ENCODE assay signal across 9 cellular contexts in genomic region chr4:2799444-2799911, GRCh38. TPM values are rescaled to one million over a fixed set of nuclear protein-coding genes. Genes with fewer than 3 reads are reported as not detected.
DNase-seq lines count a peak whose midpoint lies in the region; ATAC-seq, FAIRE-seq and TF ChIP-seq lines count a peak whose summit lies in the region.
"Had no signal": no experiment of that assay in that cellular context is flagged by ENCODE, and none has a peak within 500 bp of the region (broad histone marks: within the 10 kb centered on the region; RNA-seq: fewer than 3 reads in every experiment).

No MANE protein-coding gene starts in this region.

- peak overlapping the region; percentile 60 to 86 (median 78) for H3K4me3 Mint-ChIP-seq in CD8-positive, alpha-beta memory T cell
- H3K4me3 Mint-ChIP-seq in effector memory CD8-positive, alpha-beta T cell: peak overlapping the region; percentile 69 to 71

- DNase-seq in CD8-positive, alpha-beta memory T cell: peak in 1 of 5 donors; percentile 44
- DNase-seq in Panc1 (ENCODE audit: low read depth, low spot score) (no peak), ovary (peak; percentile 10 to 47 (median 34)), foreskin melanocyte (no peak), H54 (ENCODE audit: insufficient read length, low spot score) (no peak), HuH-7 (ENCODE audit: low spot score) (no peak)
- DNase-seq in effector memory CD8-positive, alpha-beta T cell: no peak
- DNase-seq in effector CD8-positive, alpha-beta T cell (lab: John Stamatoyannopoulos, UW): no peak
- DNase-seq: NCI-H187 treated with DMSO at 0.1 percent for 48 hours had no signal

- no peak for TF ChIP-seq EP300 in ovary (IDR thresholded peaks at IDR 0.05)

- no peaks in the 10 kb centered on the region for H3K9me3 Mint-ChIP-seq in CD8-positive, alpha-beta memory T cell
- H3K9me3 Mint-ChIP-seq in effector memory CD8-positive, alpha-beta T cell: no peaks in the 10 kb centered on the region

- no peaks in the 10 kb centered on the region for H3K9me3 ChIP-seq in CD8-positive, alpha-beta memory T cell (ENCODE audit: low read length)
- no peaks in the 10 kb centered on the region for H3K9me3 ChIP-seq in Panc1 (ENCODE audit: control insufficient read depth, insufficient read depth, low read depth, low read length)
- H3K9me3 ChIP-seq in ovary: no peaks in the 10 kb centered on the region

- H3K36me3 Mint-ChIP-seq in CD8-positive, alpha-beta memory T cell: no peaks in the 10 kb centered on the region
- no peaks in the 10 kb centered on the region for H3K36me3 Mint-ChIP-seq in effector memory CD8-positive, alpha-beta T cell (ENCODE audit: insufficient read depth)

- in situ Hi-C loops in Panc1 (cut with HindIII; ENCODE audit: low pct_unique_long_range_greater_than_20kb, low sequenced_read_pairs): no loop called here

- no peaks in the 10 kb centered on the region for H3K27me3 ChIP-seq in CD8-positive, alpha-beta memory T cell (ENCODE audit: insufficient read depth, low read length, poor library complexity, severe bottlenecking)
- H3K27me3 ChIP-seq in Panc1 (ENCODE audit: control insufficient read depth, insufficient read depth, low read length) (no peaks in the 10 kb centered on the region), ovary (no peaks in the 10 kb centered on the region)

- H3K27ac Mint-ChIP-seq in CD8-positive, alpha-beta memory T cell: peak overlapping the region in 7 of 8 donors; percentile 51 to 90 (median 80)
- peak overlapping the region; percentile 41 to 91 for H3K27ac Mint-ChIP-seq in effector memory CD8-positive, alpha-beta T cell

- TF ChIP-seq CTCF in Panc1 (IDR thresholded peaks at IDR 0.05) (no peak), ovary (IDR thresholded peaks at IDR 0.05) (no peak)

- no peaks in the 10 kb centered on the region for H3K27me3 Mint-ChIP-seq in CD8-positive, alpha-beta memory T cell
- no peaks in the 10 kb centered on the region for H3K27me3 Mint-ChIP-seq in effector memory CD8-positive, alpha-beta T cell

- peaks cover 28 to 42% (median 29%) of the 10 kb centered on the region in 3 donors for H3K4me1 Mint-ChIP-seq in CD8-positive, alpha-beta memory T cell
- H3K4me1 Mint-ChIP-seq in effector memory CD8-positive, alpha-beta T cell (ENCODE audit: low read depth in 2 of 2): peaks cover 24 to 26% of the 10 kb centered on the region in 2 donors

- no peaks in the 10 kb centered on the region for H3K36me3 ChIP-seq in CD8-positive, alpha-beta memory T cell (ENCODE audit: insufficient read depth, low read length)
- H3K36me3 ChIP-seq in Panc1 (ENCODE audit: control insufficient read depth, insufficient read depth, low read length) (no peaks in the 10 kb centered on the region), ovary (no peaks in the 10 kb centered on the region)

- ATAC-seq in Panc1: no peak
- ATAC-seq in effector memory CD8-positive, alpha-beta T cell (replicated peaks): no peak

- intact Hi-C loops in Panc1 (cut with micrococcal nuclease; ENCODE audit: unreplicated experiment) (loop anchor here (10.0 kb wide), 1 partner anchor 135 kb away; no protein-coding TSS in a partner anchor), ovary (cut with DNase I) (no loop called here)

- no peak for FAIRE-seq in H54 (lab: Jason Lieb, UNC)

- peak overlapping the region; percentile 16 for H3K27ac ChIP-seq in CD8-positive, alpha-beta memory T cell (ENCODE audit: low read depth, low read length)
- H3K27ac ChIP-seq in Panc1 (ENCODE audit: low read length) (peak overlapping the region; percentile 89), ovary (peak overlapping the region in 1 of 2 donors; percentile 57)

- BruUV-seq in Panc1 (replicated peaks; lab: Mats Ljungman, UMichigan): no TSS peak

- peak overlapping the region; percentile 50 for H3K4me3 ChIP-seq in CD8-positive, alpha-beta memory T cell (ENCODE audit: low read length)
- H3K4me3 ChIP-seq in Panc1 (ENCODE audit: low read depth in 2 of 2, low read length in 2 of 2): peak overlapping the region; percentile 29 to 57
- no peak overlapping the region for H3K4me3 ChIP-seq in ovary

- no peak for TF ChIP-seq POLR2A in ovary (IDR thresholded peaks at IDR 0.05)
- TF ChIP-seq POLR2A in H54 (IDR thresholded peaks at IDR 0.05; ENCODE audit: low read depth, low read length): no peak

- WGBS in ovary, 3 donors: 65 to 80% (median 77%) methylated on average over 10 of the region's 10 CpGs

- POLR2A ChIA-PET in CD8-positive, alpha-beta memory T cell (lab: Charles Lee): interaction anchor here (0.9 to 2.1 kb wide), 2 partner anchors 12 to 15 kb away, joined by 3 to 9 read pairs; no protein-coding TSS in a partner anchor
- POLR2A ChIA-PET in Panc1 (lab: Charles Lee): no interaction called here

- CTCF ChIA-PET in CD8-positive, alpha-beta memory T cell (lab: Charles Lee): no interaction called here
- CTCF ChIA-PET in Panc1 (lab: Charles Lee): no interaction called here

- peaks cover 56% of the 10 kb centered on the region for H3K4me1 ChIP-seq in CD8-positive, alpha-beta memory T cell (ENCODE audit: insufficient read depth, low read length)
- H3K4me1 ChIP-seq in Panc1 (ENCODE audit: control insufficient read depth, insufficient read depth, low read length) (peaks cover 81% of the 10 kb centered on the region), ovary (ENCODE audit: insufficient read depth) (peaks cover 21% of the 10 kb centered on the region)

RNA-seq across cellular contexts. Expression of gene SH3BP2, which starts 6.6 kb away (rescaled TPM):
- 10 to 100 TPM; 68.8 to 75.4 TPM for total RNA-seq in CD8-positive, alpha-beta memory T cell
- 35.7 TPM for polyA plus RNA-seq in CD8-positive, alpha-beta memory T cell
- 93.4 TPM for total RNA-seq in Panc1 (2021; ENCODE audit: unreplicated experiment)
- polyA plus RNA-seq in Panc1 (2012; ENCODE audit: insufficient read length): 56.2 TPM
- 10 to 100 TPM; 13.6 to 46.9 (median 29.3) TPM for total RNA-seq in ovary
- polyA plus RNA-seq in ovary: 10 to 100 TPM in 1 of 2 donors, 1 to 10 TPM in 1; 5.3 to 18.3 TPM

RNA-seq across cellular contexts. Expression of gene TNIP2, which starts 43.3 kb away (rescaled TPM):
- 10 to 100 TPM; 87.7 to 92.3 TPM for total RNA-seq in CD8-positive, alpha-beta memory T cell
- polyA plus RNA-seq in CD8-positive, alpha-beta memory T cell: 57.4 TPM
- total RNA-seq in Panc1 (2021; ENCODE audit: unreplicated experiment): 60.3 TPM
- 59.6 TPM for polyA plus RNA-seq in Panc1 (2012; ENCODE audit: insufficient read length)
- total RNA-seq in ovary: 10 to 100 TPM; 27.2 to 43.2 (median 36.9) TPM
- 10 to 100 TPM in 1 of 2 donors, 1 to 10 TPM in 1; 6.4 to 28.4 TPM for polyA plus RNA-seq in ovary

RNA-seq across cellular contexts. Expression of gene ADD1, which starts 44.2 kb away (rescaled TPM):
- 100 to 1,000 TPM; 185 to 192 TPM for total RNA-seq in CD8-positive, alpha-beta memory T cell
- 217 TPM for polyA plus RNA-seq in CD8-positive, alpha-beta memory T cell
- total RNA-seq in Panc1 (2021; ENCODE audit: unreplicated experiment): 158 TPM
- polyA plus RNA-seq in Panc1 (2012; ENCODE audit: insufficient read length): 126 TPM
- 100 to 1,000 TPM; 166 to 447 (median 389) TPM for total RNA-seq in ovary
- polyA plus RNA-seq in ovary: 100 to 1,000 TPM; 203 to 365 TPM

Comparison
In these comparisons a context has a peak if more than half of its experiments do, and no peak if none do; other contexts are left out.
1. DNase-seq: peak in ovary (5 of 5); none in Panc1 (single experiment), effector memory CD8-positive, alpha-beta T cell (0 of 3), effector CD8-positive, alpha-beta T cell (single experiment), foreskin melanocyte (single experiment), H54 (single experiment) and HuH-7 (single experiment).